2 cellular contexts compared by ENCODE assay signal in the genomic region with DNA sequence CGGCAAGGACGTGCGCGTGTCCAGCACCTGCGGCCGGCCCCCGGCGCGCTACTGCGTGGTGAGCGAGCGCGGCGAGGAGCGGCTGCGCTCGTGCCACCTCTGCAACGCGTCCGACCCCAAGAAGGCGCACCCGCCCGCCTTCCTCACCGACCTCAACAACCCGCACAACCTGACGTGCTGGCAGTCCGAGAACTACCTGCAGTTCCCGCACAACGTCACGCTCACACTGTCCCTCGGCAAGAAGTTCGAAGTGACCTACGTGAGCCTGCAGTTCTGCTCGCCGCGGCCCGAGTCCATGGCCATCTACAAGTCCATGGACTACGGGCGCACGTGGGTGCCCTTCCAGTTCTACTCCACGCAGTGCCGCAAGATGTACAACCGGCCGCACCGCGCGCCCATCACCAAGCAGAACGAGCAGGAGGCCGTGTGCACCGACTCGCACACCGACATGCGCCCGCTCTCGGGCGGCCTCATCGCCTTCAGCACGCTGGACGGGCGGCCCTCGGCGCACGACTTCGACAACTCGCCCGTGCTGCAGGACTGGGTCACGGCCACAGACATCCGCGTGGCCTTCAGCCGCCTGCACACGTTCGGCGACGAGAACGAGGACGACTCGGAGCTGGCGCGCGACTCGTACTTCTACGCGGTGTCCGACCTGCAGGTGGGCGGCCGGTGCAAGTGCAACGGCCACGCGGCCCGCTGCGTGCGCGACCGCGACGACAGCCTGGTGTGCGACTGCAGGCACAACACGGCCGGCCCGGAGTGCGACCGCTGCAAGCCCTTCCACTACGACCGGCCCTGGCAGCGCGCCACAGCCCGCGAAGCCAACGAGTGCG.
TF ChIP-seq lines count a peak whose summit lies in the region.

No MANE protein-coding gene starts in this region.

TF ChIP-seq in SK-N-SH, 30 proteins besides CTCF, POLR2A, EP300 and RAD21 (continued from another document):
- TF ChIP-seq, protein P1, sequence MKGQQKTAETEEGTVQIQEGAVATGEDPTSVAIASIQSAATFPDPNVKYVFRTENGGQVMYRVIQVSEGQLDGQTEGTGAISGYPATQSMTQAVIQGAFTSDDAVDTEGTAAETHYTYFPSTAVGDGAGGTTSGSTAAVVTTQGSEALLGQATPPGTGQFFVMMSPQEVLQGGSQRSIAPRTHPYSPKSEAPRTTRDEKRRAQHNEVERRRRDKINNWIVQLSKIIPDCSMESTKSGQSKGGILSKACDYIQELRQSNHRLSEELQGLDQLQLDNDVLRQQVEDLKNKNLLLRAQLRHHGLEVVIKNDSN (IDR thresholded peaks at IDR 0.05; ENCODE audit: borderline replicate concordance, low read depth): no peak
- TF ChIP-seq, protein P2, sequence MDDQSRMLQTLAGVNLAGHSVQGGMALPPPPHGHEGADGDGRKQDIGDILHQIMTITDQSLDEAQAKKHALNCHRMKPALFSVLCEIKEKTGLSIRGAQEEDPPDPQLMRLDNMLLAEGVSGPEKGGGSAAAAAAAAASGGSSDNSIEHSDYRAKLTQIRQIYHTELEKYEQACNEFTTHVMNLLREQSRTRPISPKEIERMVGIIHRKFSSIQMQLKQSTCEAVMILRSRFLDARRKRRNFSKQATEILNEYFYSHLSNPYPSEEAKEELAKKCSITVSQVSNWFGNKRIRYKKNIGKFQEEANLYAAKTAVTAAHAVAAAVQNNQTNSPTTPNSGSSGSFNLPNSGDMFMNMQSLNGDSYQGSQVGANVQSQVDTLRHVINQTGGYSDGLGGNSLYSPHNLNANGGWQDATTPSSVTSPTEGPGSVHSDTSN (IDR thresholded peaks at IDR 0.05): no peak

TF ChIP-seq in SK-N-SH treated with all-trans-retinoic acid at 6 μM for 48 hours, 23 proteins besides CTCF, POLR2A, EP300 and RAD21 (continued from another document):
- TF ChIP-seq, protein P3, sequence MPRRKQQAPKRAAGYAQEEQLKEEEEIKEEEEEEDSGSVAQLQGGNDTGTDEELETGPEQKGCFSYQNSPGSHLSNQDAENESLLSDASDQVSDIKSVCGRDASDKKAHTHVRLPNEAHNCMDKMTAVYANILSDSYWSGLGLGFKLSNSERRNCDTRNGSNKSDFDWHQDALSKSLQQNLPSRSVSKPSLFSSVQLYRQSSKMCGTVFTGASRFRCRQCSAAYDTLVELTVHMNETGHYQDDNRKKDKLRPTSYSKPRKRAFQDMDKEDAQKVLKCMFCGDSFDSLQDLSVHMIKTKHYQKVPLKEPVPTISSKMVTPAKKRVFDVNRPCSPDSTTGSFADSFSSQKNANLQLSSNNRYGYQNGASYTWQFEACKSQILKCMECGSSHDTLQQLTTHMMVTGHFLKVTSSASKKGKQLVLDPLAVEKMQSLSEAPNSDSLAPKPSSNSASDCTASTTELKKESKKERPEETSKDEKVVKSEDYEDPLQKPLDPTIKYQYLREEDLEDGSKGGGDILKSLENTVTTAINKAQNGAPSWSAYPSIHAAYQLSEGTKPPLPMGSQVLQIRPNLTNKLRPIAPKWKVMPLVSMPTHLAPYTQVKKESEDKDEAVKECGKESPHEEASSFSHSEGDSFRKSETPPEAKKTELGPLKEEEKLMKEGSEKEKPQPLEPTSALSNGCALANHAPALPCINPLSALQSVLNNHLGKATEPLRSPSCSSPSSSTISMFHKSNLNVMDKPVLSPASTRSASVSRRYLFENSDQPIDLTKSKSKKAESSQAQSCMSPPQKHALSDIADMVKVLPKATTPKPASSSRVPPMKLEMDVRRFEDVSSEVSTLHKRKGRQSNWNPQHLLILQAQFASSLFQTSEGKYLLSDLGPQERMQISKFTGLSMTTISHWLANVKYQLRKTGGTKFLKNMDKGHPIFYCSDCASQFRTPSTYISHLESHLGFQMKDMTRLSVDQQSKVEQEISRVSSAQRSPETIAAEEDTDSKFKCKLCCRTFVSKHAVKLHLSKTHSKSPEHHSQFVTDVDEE (CRISPR knock-in tag; IDR thresholded peaks at IDR 0.05): no peak
